In genomic region chr6:8879334-8879733, GRCh38 we compare ENCODE assay signal across 26 cellular contexts.
"Had no signal": no experiment of that assay in that cellular context is flagged by ENCODE, and none has a peak within 500 bp of the region (broad histone marks: within the 10 kb centered on the region; RNA-seq: fewer than 3 reads in every experiment).

No MANE protein-coding gene starts in this region.

- H3K27ac ChIP-seq: adrenal gland, ascending aorta, esophagus squamous epithelium, heart right ventricle, neutrophil, ovary, psoas muscle, right atrium auricular region, stomach, suprapubic skin, tibial nerve, uterus had no signal

- H3K4me3 ChIP-seq: adrenal gland, ascending aorta, esophagus squamous epithelium, heart right ventricle, ovary, psoas muscle, right atrium auricular region, stomach, suprapubic skin, tibial nerve, uterus had no signal

- ATAC-seq: activated naive CD4-positive, alpha-beta T cell treated with anti-CD3 and anti-CD28 coated beads, Interleukin-2, amount 50 U/mL, for 72 hours; activated T-helper 17 cell treated with anti-CD3 and anti-CD28 coated beads, Interleukin-2, amount 50 U/mL, for 72 hours; heart right ventricle; left cardiac atrium; psoas muscle; stimulated activated effector memory CD8-positive, alpha-beta T cell treated with anti-CD3 and anti-CD28 coated beads, Interleukin-12 subunit alpha, Interleukin-12 subunit beta, amount 100 ng/mL, for 72 hours had no signal

- H3K4me1 Mint-ChIP-seq: activated T-helper 17 cell treated with anti-CD3 and anti-CD28 coated beads, Interleukin-2, amount 50 U/mL, for 72 hours; central memory CD8-positive, alpha-beta T cell; memory B cell; nephron; stimulated activated effector memory CD8-positive, alpha-beta T cell treated with anti-CD3 and anti-CD28 coated beads, Interleukin-12 subunit alpha, Interleukin-12 subunit beta, amount 100 ng/mL, for 72 hours had no signal

- H3K9me3 ChIP-seq: adrenal gland, ascending aorta, esophagus squamous epithelium, heart right ventricle, neutrophil, ovary, psoas muscle, right atrium auricular region, stomach, suprapubic skin, tibial nerve, uterus had no signal

- H3K36me3 ChIP-seq: adrenal gland, ascending aorta, esophagus squamous epithelium, heart right ventricle, neutrophil, ovary, right atrium auricular region, stomach, suprapubic skin, tibial nerve, uterus had no signal

- FAIRE-seq: colon, TTC549 had no signal

- H3K4me1 ChIP-seq: adrenal gland, ascending aorta, esophagus squamous epithelium, heart right ventricle, psoas muscle, right atrium auricular region, stomach, suprapubic skin, tibial nerve, uterus had no signal

- H3K27ac Mint-ChIP-seq: activated naive CD4-positive, alpha-beta T cell treated with anti-CD3 and anti-CD28 coated beads, Interleukin-2, amount 50 U/mL, for 72 hours; activated T-helper 17 cell treated with anti-CD3 and anti-CD28 coated beads, Interleukin-2, amount 50 U/mL, for 72 hours; memory B cell; nephron; stimulated activated effector memory CD8-positive, alpha-beta T cell treated with anti-CD3 and anti-CD28 coated beads, Interleukin-12 subunit alpha, Interleukin-12 subunit beta, amount 100 ng/mL, for 72 hours; T-helper 2 cell treated with Interferon-gamma antibody and Interleukin-4, amounts not matched to agents 5 μg/mL and 100 μg/mL, for 36 hours had no signal

- DNase-seq: activated CD4-positive, alpha-beta T cell treated with anti-CD3 and anti-CD28 coated beads for 1 hour; activated T-cell treated with anti-CD3 and anti-CD28 coated beads, Interleukin-2, amount 50 U/mL, for 1 hour; adrenal gland; effector memory CD4-positive, alpha-beta T cell; esophagus squamous epithelium; heart right ventricle; islet precursor cell; left cardiac atrium; ovary; psoas muscle; stomach; uterus had no signal

- H3K27me3 ChIP-seq: adrenal gland, ascending aorta, heart right ventricle, neutrophil, ovary, right atrium auricular region, stomach, suprapubic skin, tibial nerve, uterus had no signal

- H3K27me3 Mint-ChIP-seq: activated T-helper 17 cell treated with anti-CD3 and anti-CD28 coated beads, Interleukin-2, amount 50 U/mL, for 72 hours; central memory CD8-positive, alpha-beta T cell; memory B cell had no signal

- H3K36me3 Mint-ChIP-seq: activated naive CD4-positive, alpha-beta T cell treated with anti-CD3 and anti-CD28 coated beads, Interleukin-2, amount 50 U/mL, for 72 hours; memory B cell; stimulated activated effector memory CD8-positive, alpha-beta T cell treated with anti-CD3 and anti-CD28 coated beads, Interleukin-12 subunit alpha, Interleukin-12 subunit beta, amount 100 ng/mL, for 72 hours had no signal

- H3K4me3 Mint-ChIP-seq: activated T-helper 17 cell treated with anti-CD3 and anti-CD28 coated beads, Interleukin-2, amount 50 U/mL, for 72 hours; central memory CD8-positive, alpha-beta T cell; memory B cell; nephron; stimulated activated effector memory CD8-positive, alpha-beta T cell treated with anti-CD3 and anti-CD28 coated beads, Interleukin-12 subunit alpha, Interleukin-12 subunit beta, amount 100 ng/mL, for 72 hours; T-helper 2 cell treated with Interferon-gamma antibody and Interleukin-4, amounts not matched to agents 5 μg/mL and 100 μg/mL, for 36 hours had no signal

- H3K9me3 Mint-ChIP-seq: memory B cell; nephron; T-helper 2 cell treated with Interferon-gamma antibody and Interleukin-4, amounts not matched to agents 5 μg/mL and 100 μg/mL, for 36 hours had no signal
